Comparison of ENCODE assay signal across 11 cellular contexts in genomic region chr3:29936054-29936453, GRCh38.
A peak's percentile ranks its signal among the peaks of the same experiment; 100 is the strongest.
DNase-seq lines count a peak whose midpoint lies in the region; ATAC-seq, FAIRE-seq and TF ChIP-seq lines count a peak whose summit lies in the region.
"Had no signal": no experiment of that assay in that cellular context is flagged by ENCODE, and none has a peak within 500 bp of the region (broad histone marks: within the 10 kb centered on the region; RNA-seq: fewer than 3 reads in every experiment).

No MANE protein-coding gene starts in this region.

- no peak for TF ChIP-seq POLR2A in GM12891 (IDR thresholded peaks at IDR 0.05; ENCODE audit: low read depth, low read length)

- ATAC-seq in GM19023 (IDR thresholded peaks at IDR 0.05; ENCODE audit: unreplicated experiment) (peak; percentile 74), HG02678 (IDR thresholded peaks at IDR 0.05; ENCODE audit: unreplicated experiment) (peak; percentile 77), HG03521 (IDR thresholded peaks at IDR 0.05; ENCODE audit: unreplicated experiment) (peak; percentile 78)
- ATAC-seq: left lung had no signal

- no peak for DNase-seq in GM12891 (ENCODE audit: insufficient read length, low spot score)
- DNase-seq in NCI-H1092 treated with DMSO at 0.1 percent for 48 hours (lab: John Stamatoyannopoulos, UW) = no peak
- DNase-seq in stimulated activated CD4-positive, alpha-beta T cell treated with anti-CD3 and anti-CD28 coated beads, Interleukin-12 subunit alpha, Interleukin-12 subunit beta, amount 100 ng/mL, for 4 hours = no peak
- no peak for DNase-seq in NCI-H748 (lab: John Stamatoyannopoulos, UW; ENCODE audit: unreplicated experiment)
- no peak for DNase-seq in NCI-H510A (lab: John Stamatoyannopoulos, UW)
- DNase-seq: activated T-cell treated with anti-CD3 and anti-CD28 coated beads, Interleukin-2, amount 50 U/mL, for 1 hour; left lung; NCI-H146 had no signal

- peak; percentile 40 for FAIRE-seq in GM12891 (lab: Jason Lieb, UNC)

TF ChIP-seq in GM12891, 5 proteins besides CTCF, POLR2A, EP300 and RAD21:
- TF ChIP-seq TAF1 (IDR thresholded peaks at IDR 0.05; ENCODE audit: low read depth, low read length) = no peak
- TF ChIP-seq SPI1 (IDR thresholded peaks at IDR 0.05; ENCODE audit: low read depth, low read length) = no peak
- no peak for TF ChIP-seq POU2F2 (IDR thresholded peaks at IDR 0.05; ENCODE audit: low read depth, low read length)
- no peak for TF ChIP-seq POLR2AphosphoS5 (IDR thresholded peaks at IDR 0.05; ENCODE audit: low read depth, low read length)
- no peak for TF ChIP-seq PAX5 (IDR thresholded peaks at IDR 0.05; ENCODE audit: insufficient read depth, low read length, severe bottlenecking)
TF ChIP-seq in GM12891: peak in this region for 0.
